Comparison of ENCODE assay signal across 15 cellular contexts in genomic region chr6:39107034-39107433, GRCh38.
DNase-seq lines count a peak whose midpoint lies in the region; ATAC-seq and TF ChIP-seq lines count a peak whose summit lies in the region.
"Had no signal": no experiment of that assay in that cellular context is flagged by ENCODE, and none has a peak within 500 bp of the region (broad histone marks: within the 10 kb centered on the region; RNA-seq: fewer than 3 reads in every experiment).

No MANE protein-coding gene starts in this region.

- peak overlapping the region; percentile 32 for H3K27ac Mint-ChIP-seq in stimulated activated naive CD8-positive, alpha-beta T cell treated with anti-CD3 and anti-CD28 coated beads, Interleukin-15, Interleukin-2, amounts not matched to agents 100 ng/mL and 50 ng/mL, for 24 hours
- no peak overlapping the region for H3K27ac Mint-ChIP-seq in stimulated activated naive CD8-positive, alpha-beta T cell treated with anti-CD3 and anti-CD28 coated beads, Interleukin-15, amount 100 ng/mL, for 72 hours
- peak overlapping the region; percentile 18 for H3K27ac Mint-ChIP-seq in central memory CD8-positive, alpha-beta T cell (ENCODE audit: low read depth)

- 0 out of 2 replicates have a peak, but pooled peaks cover 6% of the 10 kb centered on the region for H4K20me1 ChIP-seq in OCI-LY3 (ENCODE audit: insufficient read depth, low read length)

- no peak overlapping the region for H3K27ac ChIP-seq in OCI-LY3 (ENCODE audit: low read length)
- H3K27ac ChIP-seq: A549, C4-2B, GM23248, HL-60 had no signal

- no peaks in the 10 kb centered on the region for H3K9me3 ChIP-seq in OCI-LY3 (ENCODE audit: insufficient read depth, low read length)
- H3K9me3 ChIP-seq: A549, BE2C had no signal

- DNase-seq in stimulated activated naive CD8-positive, alpha-beta T cell treated with anti-CD3 and anti-CD28 coated beads, Interleukin-15, amount 100 ng/mL, for 72 hours, result no peak
- no peak for DNase-seq in central memory CD8-positive, alpha-beta T cell (ENCODE audit: low spot score in 2 of 2)
- DNase-seq in foreskin melanocyte, result no peak
- DNase-seq: BE2C; CD4-positive, alpha-beta memory T cell; DND-41; GDM1; GM23248 had no signal

- no peak overlapping the region for H2AFZ ChIP-seq in OCI-LY3 (ENCODE audit: low read depth, low read length)
- H2AFZ ChIP-seq: GM23248 had no signal

- ATAC-seq in stimulated activated naive CD8-positive, alpha-beta T cell treated with anti-CD3 and anti-CD28 coated beads, Interleukin-15, amount 100 ng/mL, for 72 hours, result no peak
- ATAC-seq in central memory CD8-positive, alpha-beta T cell (replicated peaks; ENCODE audit: extremely low read depth, poor library complexity, severe bottlenecking), result no peak
- no peak for ATAC-seq in SK-N-SH treated with all-trans-retinoic acid at 6 μM for 48 hours
- ATAC-seq: A549, HCT116 had no signal

- H3K36me3 ChIP-seq in OCI-LY3 (replicated peaks; ENCODE audit: low read depth, low read length), result peaks cover 13% of the 10 kb centered on the region
- H3K36me3 ChIP-seq: BE2C had no signal

- no peak overlapping the region for H3K4me3 Mint-ChIP-seq in stimulated activated naive CD8-positive, alpha-beta T cell treated with anti-CD3 and anti-CD28 coated beads, Interleukin-15, Interleukin-2, amounts not matched to agents 100 ng/mL and 50 ng/mL, for 24 hours
- H3K4me3 Mint-ChIP-seq in stimulated activated naive CD8-positive, alpha-beta T cell treated with anti-CD3 and anti-CD28 coated beads, Interleukin-15, amount 100 ng/mL, for 72 hours, result no peak overlapping the region
- H3K4me3 Mint-ChIP-seq in central memory CD8-positive, alpha-beta T cell, result no peak overlapping the region

- no peak for TF ChIP-seq CTCF in OCI-LY3 (IDR thresholded peaks at IDR 0.05; ENCODE audit: low read depth, low read length)

- H3K27me3 Mint-ChIP-seq in stimulated activated naive CD8-positive, alpha-beta T cell treated with anti-CD3 and anti-CD28 coated beads, Interleukin-15, Interleukin-2, amounts not matched to agents 100 ng/mL and 50 ng/mL, for 24 hours, result no peaks in the 10 kb centered on the region
- H3K27me3 Mint-ChIP-seq in stimulated activated naive CD8-positive, alpha-beta T cell treated with anti-CD3 and anti-CD28 coated beads, Interleukin-15, amount 100 ng/mL, for 72 hours, result no peaks in the 10 kb centered on the region
- H3K27me3 Mint-ChIP-seq in central memory CD8-positive, alpha-beta T cell, result no peaks in the 10 kb centered on the region
- H3K27me3 Mint-ChIP-seq: CD4-positive, alpha-beta memory T cell had no signal

- peaks cover 3% of the 10 kb centered on the region for H3K9me3 Mint-ChIP-seq in stimulated activated naive CD8-positive, alpha-beta T cell treated with anti-CD3 and anti-CD28 coated beads, Interleukin-15, Interleukin-2, amounts not matched to agents 100 ng/mL and 50 ng/mL, for 24 hours
- no peaks in the 10 kb centered on the region for H3K9me3 Mint-ChIP-seq in stimulated activated naive CD8-positive, alpha-beta T cell treated with anti-CD3 and anti-CD28 coated beads, Interleukin-15, amount 100 ng/mL, for 72 hours
- no peaks in the 10 kb centered on the region for H3K9me3 Mint-ChIP-seq in central memory CD8-positive, alpha-beta T cell

- 0 out of 2 replicates have a peak overlapping the region, but pooled peaks have one; percentile 7 for H3K4me2 ChIP-seq in OCI-LY3 (ENCODE audit: low read length)
- H3K4me2 ChIP-seq: A549 had no signal

- peaks cover 22% of the 10 kb centered on the region for H3K4me1 ChIP-seq in OCI-LY3 (ENCODE audit: low read length)
- H3K4me1 ChIP-seq: A549, BE2C had no signal

- H3K4me3 ChIP-seq in OCI-LY3 (ENCODE audit: low read length), result no peak overlapping the region
- H3K4me3 ChIP-seq: A549, GM23248 had no signal

- H3K36me3 Mint-ChIP-seq in stimulated activated naive CD8-positive, alpha-beta T cell treated with anti-CD3 and anti-CD28 coated beads, Interleukin-15, Interleukin-2, amounts not matched to agents 100 ng/mL and 50 ng/mL, for 24 hours (ENCODE audit: low read depth), result peaks cover 71% of the 10 kb centered on the region
- peaks cover 12% of the 10 kb centered on the region for H3K36me3 Mint-ChIP-seq in central memory CD8-positive, alpha-beta T cell (ENCODE audit: insufficient read depth)

- no peaks in the 10 kb centered on the region for H3K27me3 ChIP-seq in OCI-LY3 (ENCODE audit: low read depth, low read length)
- H3K27me3 ChIP-seq: BE2C had no signal

- H3K4me1 Mint-ChIP-seq in stimulated activated naive CD8-positive, alpha-beta T cell treated with anti-CD3 and anti-CD28 coated beads, Interleukin-15, Interleukin-2, amounts not matched to agents 100 ng/mL and 50 ng/mL, for 24 hours (ENCODE audit: low read depth), result peaks cover 67% of the 10 kb centered on the region
- peaks cover 58% of the 10 kb centered on the region for H3K4me1 Mint-ChIP-seq in stimulated activated naive CD8-positive, alpha-beta T cell treated with anti-CD3 and anti-CD28 coated beads, Interleukin-15, amount 100 ng/mL, for 72 hours
- H3K4me1 Mint-ChIP-seq in central memory CD8-positive, alpha-beta T cell, result peaks cover 18% of the 10 kb centered on the region

- no peak overlapping the region for H3K9ac ChIP-seq in OCI-LY3 (ENCODE audit: low read length)
- H3K9ac ChIP-seq: GM23248 had no signal

- H3K79me2 ChIP-seq in OCI-LY3 (ENCODE audit: low read length), result no peaks in the 10 kb centered on the region

TF ChIP-seq in SK-N-SH treated with all-trans-retinoic acid at 6 μM for 48 hours, 23 proteins besides CTCF, POLR2A, EP300 and RAD21:
- TF ChIP-seq TCF4 (CRISPR knock-in tag; IDR thresholded peaks at IDR 0.05; ENCODE audit: borderline replicate concordance) (no peak), PPARA (CRISPR knock-in tag; IDR thresholded peaks at IDR 0.05; ENCODE audit: borderline replicate concordance) (no peak), ZFP30 (CRISPR knock-in tag; IDR thresholded peaks at IDR 0.05) (no peak), RARB (CRISPR knock-in tag; IDR thresholded peaks at IDR 0.05) (no peak), CSDC2 (CRISPR knock-in tag; IDR thresholded peaks at IDR 0.05) (no peak), TSHZ2 (CRISPR knock-in tag; IDR thresholded peaks at IDR 0.05) (no peak), TOX (CRISPR knock-in tag; IDR thresholded peaks at IDR 0.05; ENCODE audit: borderline replicate concordance) (no peak), SNAI2 (CRISPR knock-in tag; IDR thresholded peaks at IDR 0.05) (no peak), PATZ1 (CRISPR knock-in tag; IDR thresholded peaks at IDR 0.05; ENCODE audit: borderline replicate concordance) (no peak), ZNF565 (CRISPR knock-in tag; conservative IDR thresholded peaks at IDR 0.05; ENCODE audit: low read depth) (no peak)
- TF ChIP-seq, protein P1, sequence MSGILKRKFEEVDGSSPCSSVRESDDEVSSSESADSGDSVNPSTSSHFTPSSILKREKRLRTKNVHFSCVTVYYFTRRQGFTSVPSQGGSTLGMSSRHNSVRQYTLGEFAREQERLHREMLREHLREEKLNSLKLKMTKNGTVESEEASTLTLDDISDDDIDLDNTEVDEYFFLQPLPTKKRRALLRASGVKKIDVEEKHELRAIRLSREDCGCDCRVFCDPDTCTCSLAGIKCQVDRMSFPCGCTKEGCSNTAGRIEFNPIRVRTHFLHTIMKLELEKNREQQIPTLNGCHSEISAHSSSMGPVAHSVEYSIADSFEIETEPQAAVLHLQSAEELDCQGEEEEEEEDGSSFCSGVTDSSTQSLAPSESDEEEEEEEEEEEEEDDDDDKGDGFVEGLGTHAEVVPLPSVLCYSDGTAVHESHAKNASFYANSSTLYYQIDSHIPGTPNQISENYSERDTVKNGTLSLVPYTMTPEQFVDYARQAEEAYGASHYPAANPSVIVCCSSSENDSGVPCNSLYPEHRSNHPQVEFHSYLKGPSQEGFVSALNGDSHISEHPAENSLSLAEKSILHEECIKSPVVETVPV (CRISPR knock-in tag; IDR thresholded peaks at IDR 0.05), result no peak

Comparison
In these comparisons a context has a peak if more than half of its experiments do, and no peak if none do; other contexts are left out.
1. H3K27ac Mint-ChIP-seq: peak in stimulated activated naive CD8-positive, alpha-beta T cell treated with anti-CD3 and anti-CD28 coated beads, Interleukin-15, Interleukin-2, amounts not matched to agents 100 ng/mL and 50 ng/mL, for 24 hours (single experiment) and central memory CD8-positive, alpha-beta T cell (single experiment); none in stimulated activated naive CD8-positive, alpha-beta T cell treated with anti-CD3 and anti-CD28 coated beads, Interleukin-15, amount 100 ng/mL, for 72 hours (0 of 2).